ENCODE assay signal across 1 cellular context in genomic region chr10:91797874-91798735, GRCh38.
TF ChIP-seq lines count a peak whose summit lies in the region.

TNKS2 (plus strand) TSS chr10:91798426; CDS start chr10:91798691, 265 bp downstream.

TF ChIP-seq in HepG2, 621 proteins besides CTCF, POLR2A, EP300 and RAD21 (continued from another document and continues in another):
- TF ChIP-seq, protein P1, sequence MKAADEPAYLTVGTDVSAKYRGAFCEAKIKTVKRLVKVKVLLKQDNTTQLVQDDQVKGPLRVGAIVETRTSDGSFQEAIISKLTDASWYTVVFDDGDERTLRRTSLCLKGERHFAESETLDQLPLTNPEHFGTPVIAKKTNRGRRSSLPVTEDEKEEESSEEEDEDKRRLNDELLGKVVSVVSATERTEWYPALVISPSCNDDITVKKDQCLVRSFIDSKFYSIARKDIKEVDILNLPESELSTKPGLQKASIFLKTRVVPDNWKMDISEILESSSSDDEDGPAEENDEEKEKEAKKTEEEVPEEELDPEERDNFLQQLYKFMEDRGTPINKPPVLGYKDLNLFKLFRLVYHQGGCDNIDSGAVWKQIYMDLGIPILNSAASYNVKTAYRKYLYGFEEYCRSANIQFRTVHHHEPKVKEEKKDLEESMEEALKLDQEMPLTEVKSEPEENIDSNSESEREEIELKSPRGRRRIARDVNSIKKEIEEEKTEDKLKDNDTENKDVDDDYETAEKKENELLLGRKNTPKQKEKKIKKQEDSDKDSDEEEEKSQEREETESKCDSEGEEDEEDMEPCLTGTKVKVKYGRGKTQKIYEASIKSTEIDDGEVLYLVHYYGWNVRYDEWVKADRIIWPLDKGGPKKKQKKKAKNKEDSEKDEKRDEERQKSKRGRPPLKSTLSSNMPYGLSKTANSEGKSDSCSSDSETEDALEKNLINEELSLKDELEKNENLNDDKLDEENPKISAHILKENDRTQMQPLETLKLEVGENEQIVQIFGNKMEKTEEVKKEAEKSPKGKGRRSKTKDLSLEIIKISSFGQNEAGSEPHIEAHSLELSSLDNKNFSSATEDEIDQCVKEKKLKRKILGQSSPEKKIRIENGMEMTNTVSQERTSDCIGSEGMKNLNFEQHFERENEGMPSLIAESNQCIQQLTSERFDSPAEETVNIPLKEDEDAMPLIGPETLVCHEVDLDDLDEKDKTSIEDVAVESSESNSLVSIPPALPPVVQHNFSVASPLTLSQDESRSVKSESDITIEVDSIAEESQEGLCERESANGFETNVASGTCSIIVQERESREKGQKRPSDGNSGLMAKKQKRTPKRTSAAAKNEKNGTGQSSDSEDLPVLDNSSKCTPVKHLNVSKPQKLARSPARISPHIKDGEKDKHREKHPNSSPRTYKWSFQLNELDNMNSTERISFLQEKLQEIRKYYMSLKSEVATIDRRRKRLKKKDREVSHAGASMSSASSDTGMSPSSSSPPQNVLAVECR (CRISPR knock-in tag; IDR thresholded peaks at IDR 0.05; ENCODE audit: borderline replicate concordance) = peak; percentile 79
- TF ChIP-seq ZBTB26 (CRISPR knock-in tag; IDR thresholded peaks at IDR 0.05; ENCODE audit: borderline replicate concordance) (peak; percentile 37; the same call in 1 of the 2 replicates), ELF4 (CRISPR knock-in tag; IDR thresholded peaks at IDR 0.05; ENCODE audit: borderline replicate concordance) (no peak), ZNF224 (CRISPR knock-in tag; IDR thresholded peaks at IDR 0.05) (0 out of 2 replicates have a peak, but pooled peaks have one; percentile 28), IRX3 (CRISPR knock-in tag; IDR thresholded peaks at IDR 0.05; ENCODE audit: borderline replicate concordance, low read depth) (peak; percentile 52; the same call in 1 of the 2 replicates), ZZZ3 (CRISPR knock-in tag; IDR thresholded peaks at IDR 0.05; ENCODE audit: borderline replicate concordance) (peak; percentile 71; the same call in 1 of the 2 replicates), EZH2 (conservative IDR thresholded peaks at IDR 0.05; ENCODE audit: low read depth, low read length) (no peak), ZBTB46 (CRISPR knock-in tag; IDR thresholded peaks at IDR 0.05; ENCODE audit: borderline replicate concordance) (no peak), ZNF552 (CRISPR knock-in tag; IDR thresholded peaks at IDR 0.05; ENCODE audit: borderline replicate concordance) (peak; percentile 43; the same call in 1 of the 2 replicates), ZFP37 (CRISPR knock-in tag; IDR thresholded peaks at IDR 0.05; ENCODE audit: borderline replicate concordance) (no peak), SNAI1 (CRISPR knock-in tag; IDR thresholded peaks at IDR 0.05; ENCODE audit: borderline replicate concordance) (no peak), HMG20B (CRISPR knock-in tag; conservative IDR thresholded peaks at IDR 0.05) (no peak; the same call in 1 of the 2 replicates), SMC3 (IDR thresholded peaks at IDR 0.05; ENCODE audit: low read length) (no peak), KDM5A (IDR thresholded peaks at IDR 0.05; ENCODE audit: borderline replicate concordance, low read length) (no peak; the same call in none of the 2 replicates), CC2D1A (CRISPR knock-in tag; IDR thresholded peaks at IDR 0.05) (no peak), ZNF235 (CRISPR knock-in tag; IDR thresholded peaks at IDR 0.05; ENCODE audit: borderline replicate concordance) (peak; percentile 98), HINFP (CRISPR knock-in tag; IDR thresholded peaks at IDR 0.05; ENCODE audit: low read depth) (no peak; the same call in 1 of the 2 replicates), RAD51 (IDR thresholded peaks at IDR 0.05; ENCODE audit: borderline replicate concordance) (peak; percentile 45; the same call in 1 of the 2 replicates), TP53 (CRISPR knock-in tag; conservative IDR thresholded peaks at IDR 0.05) (no peak), DZIP1 (CRISPR knock-in tag; IDR thresholded peaks at IDR 0.05) (no peak), ZBTB1 (CRISPR knock-in tag; IDR thresholded peaks at IDR 0.05; ENCODE audit: borderline replicate concordance) (no peak), ZNF333 (CRISPR knock-in tag; IDR thresholded peaks at IDR 0.05; ENCODE audit: borderline replicate concordance) (no peak; the same call in 1 of the 2 replicates), ZNF747 (CRISPR knock-in tag; IDR thresholded peaks at IDR 0.05; ENCODE audit: borderline replicate concordance) (no peak), KDM3A (CRISPR knock-in tag; IDR thresholded peaks at IDR 0.05; ENCODE audit: low read depth) (no peak), TFAP4 (IDR thresholded peaks at IDR 0.05; ENCODE audit: borderline replicate concordance, low read depth) (peak; percentile 53; the same call in 1 of the 2 replicates), SAP130 (CRISPR knock-in tag; IDR thresholded peaks at IDR 0.05; ENCODE audit: low read depth) (peak; percentile 77), ZNF75D (CRISPR knock-in tag; IDR thresholded peaks at IDR 0.05; ENCODE audit: borderline replicate concordance) (no peak), SKI (IDR thresholded peaks at IDR 0.05; ENCODE audit: partially characterized antibody) (peak; percentile 59), ZNF383 (CRISPR knock-in tag; IDR thresholded peaks at IDR 0.05; ENCODE audit: borderline replicate concordance) (no peak), ZNF20 (CRISPR knock-in tag; IDR thresholded peaks at IDR 0.05) (no peak), ZMYM4 (CRISPR knock-in tag; IDR thresholded peaks at IDR 0.05) (peak; percentile 90), ZBTB39 (CRISPR knock-in tag; IDR thresholded peaks at IDR 0.05) (0 out of 2 replicates have a peak, but pooled peaks have one; percentile 50), GZF1 (CRISPR knock-in tag; IDR thresholded peaks at IDR 0.05) (no peak), ATAD3A (CRISPR knock-in tag; IDR thresholded peaks at IDR 0.05) (no peak), ZMAT3 (CRISPR knock-in tag; conservative IDR thresholded peaks at IDR 0.05) (peak; percentile 60; the same call in 1 of the 2 replicates), RARG (CRISPR knock-in tag; IDR thresholded peaks at IDR 0.05; ENCODE audit: low read depth) (0 out of 2 replicates have a peak, but pooled peaks have one; percentile 83), ZBTB7A (CRISPR knock-in tag; IDR thresholded peaks at IDR 0.05) (0 out of 2 replicates have a peak, but pooled peaks have one; percentile 32), ZNF510 (CRISPR knock-in tag; IDR thresholded peaks at IDR 0.05; ENCODE audit: low read depth) (no peak), REXO4 (CRISPR knock-in tag; IDR thresholded peaks at IDR 0.05; ENCODE audit: borderline replicate concordance) (no peak), ZNF570 (CRISPR knock-in tag; IDR thresholded peaks at IDR 0.05; ENCODE audit: borderline replicate concordance) (no peak)
- TF ChIP-seq, protein P2, sequence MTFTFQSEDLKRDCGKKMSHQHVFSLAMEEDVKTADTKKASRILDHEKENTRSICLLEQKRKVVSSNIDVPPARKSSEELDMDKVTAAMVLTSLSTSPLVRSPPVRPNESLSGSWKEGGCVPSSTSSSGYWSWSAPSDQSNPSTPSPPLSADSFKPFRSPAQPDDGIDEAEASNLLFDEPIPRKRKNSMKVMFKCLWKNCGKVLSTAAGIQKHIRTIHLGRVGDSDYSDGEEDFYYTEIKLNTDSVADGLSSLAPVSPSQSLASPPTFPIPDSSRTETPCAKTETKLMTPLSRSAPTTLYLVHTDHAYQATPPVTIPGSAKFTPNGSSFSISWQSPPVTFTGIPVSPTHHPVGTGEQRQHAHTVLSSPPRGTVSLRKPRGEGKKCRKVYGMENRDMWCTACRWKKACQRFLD (CRISPR knock-in tag; IDR thresholded peaks at IDR 0.05; ENCODE audit: borderline replicate concordance) = no peak
- TF ChIP-seq, protein P3, sequence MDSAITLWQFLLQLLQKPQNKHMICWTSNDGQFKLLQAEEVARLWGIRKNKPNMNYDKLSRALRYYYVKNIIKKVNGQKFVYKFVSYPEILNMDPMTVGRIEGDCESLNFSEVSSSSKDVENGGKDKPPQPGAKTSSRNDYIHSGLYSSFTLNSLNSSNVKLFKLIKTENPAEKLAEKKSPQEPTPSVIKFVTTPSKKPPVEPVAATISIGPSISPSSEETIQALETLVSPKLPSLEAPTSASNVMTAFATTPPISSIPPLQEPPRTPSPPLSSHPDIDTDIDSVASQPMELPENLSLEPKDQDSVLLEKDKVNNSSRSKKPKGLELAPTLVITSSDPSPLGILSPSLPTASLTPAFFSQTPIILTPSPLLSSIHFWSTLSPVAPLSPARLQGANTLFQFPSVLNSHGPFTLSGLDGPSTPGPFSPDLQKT (CRISPR knock-in tag; IDR thresholded peaks at IDR 0.05; ENCODE audit: borderline replicate concordance) = no peak
- TF ChIP-seq, protein P4, sequence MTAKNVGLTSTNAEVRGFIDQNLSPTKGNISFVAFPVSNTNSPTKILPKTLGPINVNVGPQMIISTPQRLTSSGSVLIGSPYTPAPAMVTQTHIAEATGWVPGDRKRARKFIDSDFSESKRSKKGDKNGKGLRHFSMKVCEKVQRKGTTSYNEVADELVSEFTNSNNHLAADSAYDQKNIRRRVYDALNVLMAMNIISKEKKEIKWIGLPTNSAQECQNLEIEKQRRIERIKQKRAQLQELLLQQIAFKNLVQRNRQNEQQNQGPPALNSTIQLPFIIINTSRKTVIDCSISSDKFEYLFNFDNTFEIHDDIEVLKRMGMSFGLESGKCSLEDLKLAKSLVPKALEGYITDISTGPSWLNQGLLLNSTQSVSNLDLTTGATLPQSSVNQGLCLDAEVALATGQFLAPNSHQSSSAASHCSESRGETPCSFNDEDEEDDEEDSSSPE (CRISPR knock-in tag; IDR thresholded peaks at IDR 0.05) = peak; percentile 95
